In the genomic region with DNA sequence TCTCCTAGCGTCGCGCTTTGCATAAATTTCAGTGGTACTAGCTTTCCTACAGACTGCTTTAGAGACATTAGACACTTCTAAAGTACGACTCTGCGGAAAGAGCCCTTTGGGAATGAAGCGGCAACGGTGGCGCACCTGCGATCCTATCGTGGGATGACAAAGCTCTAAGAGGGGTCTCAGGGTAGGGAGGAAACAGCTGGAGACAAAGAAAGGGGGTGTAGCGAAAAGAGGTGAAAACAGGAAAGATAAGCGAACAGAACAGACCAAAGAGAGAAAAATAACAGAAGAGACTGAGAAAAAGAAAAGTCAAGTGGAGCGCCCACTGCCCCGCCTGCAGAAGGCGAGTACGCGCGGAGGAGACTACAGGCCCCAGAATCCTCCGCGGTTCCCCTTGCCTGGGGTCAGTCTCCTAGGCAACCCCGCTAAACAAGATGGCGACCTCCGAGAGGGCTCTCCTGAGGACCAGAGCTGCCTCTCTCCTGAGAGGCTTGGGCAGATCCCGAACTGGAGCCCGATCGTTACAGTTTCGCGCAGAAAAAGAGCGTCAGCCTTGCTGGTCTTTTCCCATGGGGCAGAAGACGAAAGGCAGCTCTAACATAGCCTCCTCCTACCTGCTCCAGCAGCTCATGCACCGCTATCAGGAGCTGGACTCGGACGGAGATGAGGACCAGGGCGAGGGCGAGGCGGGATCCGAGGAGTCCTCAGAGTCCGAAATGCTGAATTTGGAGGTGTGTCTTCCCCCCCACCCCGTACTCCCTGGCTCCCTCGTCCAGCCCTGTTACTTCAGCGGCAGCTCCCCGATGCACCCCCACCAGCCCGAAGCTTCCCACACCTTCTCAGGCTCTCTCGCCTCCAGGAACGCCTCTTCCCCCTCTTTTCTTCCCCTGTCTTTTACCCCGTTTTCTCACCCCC, we compare ENCODE assay signal across 8 cellular contexts. TPM values are rescaled to one million over a fixed set of nuclear protein-coding genes. Genes with fewer than 3 reads are reported as not detected.
A peak's percentile ranks its signal among the peaks of the same experiment; 100 is the strongest.
DNase-seq lines count a peak whose midpoint lies in the region; ATAC-seq, FAIRE-seq and TF ChIP-seq lines count a peak whose summit lies in the region.

A gene with protein sequence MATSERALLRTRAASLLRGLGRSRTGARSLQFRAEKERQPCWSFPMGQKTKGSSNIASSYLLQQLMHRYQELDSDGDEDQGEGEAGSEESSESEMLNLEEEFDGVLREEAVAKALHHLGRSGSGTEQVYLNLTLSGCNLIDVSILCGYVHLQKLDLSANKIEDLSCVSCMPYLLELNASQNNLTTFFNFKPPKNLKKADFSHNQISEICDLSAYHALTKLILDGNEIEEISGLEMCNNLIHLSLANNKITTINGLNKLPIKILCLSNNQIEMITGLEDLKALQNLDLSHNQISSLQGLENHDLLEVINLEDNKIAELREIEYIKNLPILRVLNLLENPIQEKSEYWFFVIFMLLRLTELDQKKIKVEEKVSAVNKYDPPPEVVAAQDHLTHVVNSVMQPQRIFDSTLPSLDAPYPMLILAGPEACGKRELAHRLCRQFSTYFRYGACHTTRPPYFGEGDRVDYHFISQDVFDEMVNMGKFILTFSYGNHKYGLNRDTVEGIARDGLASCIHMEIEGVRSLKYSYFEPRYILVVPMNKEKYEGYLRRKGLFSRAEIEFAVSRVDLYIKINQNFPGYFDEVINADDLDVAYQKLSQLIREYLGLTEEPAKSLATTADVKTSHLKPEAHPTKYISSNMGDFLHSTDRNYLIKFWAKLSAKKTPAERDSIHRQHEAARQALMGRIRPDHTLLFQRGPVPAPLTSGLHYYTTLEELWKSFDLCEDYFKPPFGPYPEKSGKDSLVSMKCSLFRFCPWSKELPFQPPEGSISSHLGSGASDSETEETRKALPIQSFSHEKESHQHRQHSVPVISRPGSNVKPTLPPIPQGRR (plus strand): TSS at position 404 of the 912 bp plus-strand sequence. CDS start 28 bp downstream, at position 432.

- DNase-seq in AG04450 (ENCODE audit: low read depth, low spot score): peak; percentile 51
- peak; percentile 76 for DNase-seq in NCI-H2196 treated with DMSO at 0.1 percent for 48 hours (lab: John Stamatoyannopoulos, UW; ENCODE audit: unreplicated experiment)
- peak; percentile 36 to 62 (median 50) for DNase-seq in activated CD4-positive, CD25-positive, alpha-beta regulatory T cell (lab: John Stamatoyannopoulos, UW)
- DNase-seq in central memory CD4-positive, alpha-beta T cell: peak; percentile 75
- DNase-seq in smooth muscle cell of the brain vasculature (ENCODE audit: low read depth, low spot score): peak; percentile 44

- peaks cover 3% of the 10 kb centered on the region for H3K27me3 ChIP-seq in AG04450 (ENCODE audit: control insufficient read depth, insufficient read depth, low read length)

- peak; percentile 100 for ATAC-seq in GM18909 (IDR thresholded peaks at IDR 0.05; ENCODE audit: poor library complexity, unreplicated experiment)
- ATAC-seq in HG03159 (IDR thresholded peaks at IDR 0.05; ENCODE audit: unreplicated experiment): peak; percentile 100

- CTCF ChIA-PET in AG04450 (lab: Charles Lee): interaction anchor here (0.6 to 1.3 kb wide), 6 partner anchors 14 to 293 kb away, joined by 3 to 29 read pairs (median 4); no protein-coding TSS in a partner anchor

- H3K27ac ChIP-seq in AG04450 (ENCODE audit: low read depth, low read length): no peak within 1 kb of the TSS

- POLR2A ChIA-PET in AG04450 (lab: Yijun Ruan, JAX): no interaction called here

- FAIRE-seq in islet of Langerhans (lab: Jason Lieb, UNC): peak; percentile 68

- H3K4me3 ChIP-seq in AG04450 (ENCODE audit: low read depth, low read length): peak within 1 kb of the TSS; percentile 84

- no peaks in the 10 kb centered on the region for H3K9me3 ChIP-seq in AG04450 (ENCODE audit: control insufficient read depth, insufficient read depth, low read length)

- TF ChIP-seq CTCF in AG04450 (IDR thresholded peaks at IDR 0.05; ENCODE audit: low read depth, low read length): no peak

RNA-seq across cellular contexts. Expression of the gene that starts here (rescaled TPM):
- 0.07 and 0.09 TPM in 2 replicates for polyA plus RNA-seq in AG04450 (2011; rRNA removed)
- 0.48 TPM in 1 of 2 replicates, not detected in the other for polyA minus RNA-seq in AG04450 (2011; rRNA and poly(A)+ RNA removed)

Comparison
In these comparisons a context has a peak if more than half of its experiments do, and no peak if none do; other contexts are left out.
1. Peak in DNase-seq and H3K4me3 ChIP-seq in AG04450; RNA of the gene not detected or under 1 TPM.